ENCODE assay signal across 17 cellular contexts in genomic region chr4:113582737-113583136, GRCh38.
"Had no signal": no experiment of that assay in that cellular context is flagged by ENCODE, and none has a peak within 500 bp of the region (broad histone marks: within the 10 kb centered on the region; RNA-seq: fewer than 3 reads in every experiment).

No MANE protein-coding gene starts in this region.

- H3K27ac ChIP-seq: suprapubic skin had no signal

- H3K9me3 Mint-ChIP-seq: brain; dendritic cell treated with granulocyte-macrophage colony-stimulating factor and Interleukin-4, amounts not matched to agents 40 ng/mL and 50 ng/mL, for 4 days; naive thymus-derived CD4-positive, alpha-beta T cell; stimulated activated naive CD8-positive, alpha-beta T cell treated with anti-CD3 and anti-CD28 coated beads, Interleukin-15, Interleukin-2, amounts not matched to agents 100 ng/mL and 50 ng/mL, for 24 hours; type B pancreatic cell had no signal

- H3K4me3 ChIP-seq: lung, suprapubic skin had no signal

- H3K27me3 ChIP-seq: suprapubic skin had no signal

- DNase-seq: activated CD4-positive, alpha-beta T cell treated with anti-CD3 and anti-CD28 coated beads, Interleukin-2, amount 10 ng/mL, durations not matched to agents 7 days and 5 days; activated CD8-positive, alpha-beta memory T cell treated with anti-CD3 and anti-CD28 coated beads, Interleukin-2, amount 50 U/mL, for 48 hours; activated naive CD4-positive, alpha-beta T cell; activated naive CD8-positive, alpha-beta T cell treated with anti-CD3 and anti-CD28 coated beads, Interleukin-2, amount 10 ng/mL, durations not matched to agents 7 days and 5 days; cerebellar nuclear complex; effector memory CD4-positive, alpha-beta T cell; foreskin melanocyte; head of caudate nucleus; naive thymus-derived CD4-positive, alpha-beta T cell; retina; T-helper 17 cell had no signal

- H3K36me3 Mint-ChIP-seq: brain had no signal

- H3K27ac Mint-ChIP-seq: activated CD4-positive, alpha-beta T cell treated with anti-CD3 and anti-CD28 coated beads, Interleukin-2, amount 10 ng/mL, durations not matched to agents 7 days and 5 days; activated naive CD8-positive, alpha-beta T cell treated with anti-CD3 and anti-CD28 coated beads, Interleukin-2, amount 10 ng/mL, durations not matched to agents 7 days and 5 days; dendritic cell treated with granulocyte-macrophage colony-stimulating factor and Interleukin-4, amounts not matched to agents 40 ng/mL and 50 ng/mL, for 4 days; naive thymus-derived CD4-positive, alpha-beta T cell; stimulated activated naive CD8-positive, alpha-beta T cell treated with anti-CD3 and anti-CD28 coated beads, Interleukin-15, Interleukin-2, amounts not matched to agents 100 ng/mL and 50 ng/mL, for 24 hours; T-helper 17 cell; type B pancreatic cell had no signal

- H3K4me3 Mint-ChIP-seq: activated CD4-positive, alpha-beta T cell treated with anti-CD3 and anti-CD28 coated beads, Interleukin-2, amount 10 ng/mL, durations not matched to agents 7 days and 5 days; activated naive CD8-positive, alpha-beta T cell treated with anti-CD3 and anti-CD28 coated beads, Interleukin-2, amount 10 ng/mL, durations not matched to agents 7 days and 5 days; brain; dendritic cell treated with granulocyte-macrophage colony-stimulating factor and Interleukin-4, amounts not matched to agents 40 ng/mL and 50 ng/mL, for 4 days; naive thymus-derived CD4-positive, alpha-beta T cell; stimulated activated naive CD8-positive, alpha-beta T cell treated with anti-CD3 and anti-CD28 coated beads, Interleukin-15, Interleukin-2, amounts not matched to agents 100 ng/mL and 50 ng/mL, for 24 hours; T-helper 17 cell; type B pancreatic cell had no signal

- H3K36me3 ChIP-seq: suprapubic skin had no signal

- H3K27me3 Mint-ChIP-seq: activated CD4-positive, alpha-beta T cell treated with anti-CD3 and anti-CD28 coated beads, Interleukin-2, amount 10 ng/mL, durations not matched to agents 7 days and 5 days; brain; naive thymus-derived CD4-positive, alpha-beta T cell; stimulated activated naive CD8-positive, alpha-beta T cell treated with anti-CD3 and anti-CD28 coated beads, Interleukin-15, Interleukin-2, amounts not matched to agents 100 ng/mL and 50 ng/mL, for 24 hours; T-helper 17 cell; type B pancreatic cell had no signal

- H3K4me1 ChIP-seq: suprapubic skin had no signal

- ATAC-seq: naive thymus-derived CD4-positive, alpha-beta T cell; T-helper 17 cell had no signal

- H3K9me3 ChIP-seq: suprapubic skin had no signal
